24 cellular contexts compared by ENCODE assay signal in the genomic region with DNA sequence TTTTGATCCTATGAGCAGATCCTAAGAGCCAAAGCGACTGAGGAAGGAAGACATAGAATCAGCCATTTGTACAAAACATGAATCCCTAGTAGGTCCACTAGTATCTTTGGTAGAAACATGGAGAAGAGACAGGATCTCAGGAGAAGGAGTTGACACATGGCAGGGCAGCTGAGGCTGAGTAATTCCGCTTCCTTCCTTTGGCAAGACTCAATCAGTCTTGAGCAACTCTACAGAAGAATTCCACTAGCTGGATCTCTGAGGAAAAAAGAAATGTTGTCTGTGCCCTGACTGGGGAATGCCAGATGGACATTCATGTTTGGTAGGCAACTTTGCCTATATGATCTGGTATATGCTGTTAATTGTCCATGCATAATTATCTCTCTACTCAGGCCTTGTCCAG. TPM values are rescaled to one million over a fixed set of nuclear protein-coding genes. Genes with fewer than 3 reads are reported as not detected.
"Had no signal": no experiment of that assay in that cellular context is flagged by ENCODE, and none has a peak within 500 bp of the region (broad histone marks: within the 10 kb centered on the region; RNA-seq: fewer than 3 reads in every experiment).

No MANE protein-coding gene starts in this region.

- H3K27ac ChIP-seq: cardiac muscle cell had no signal

- H3K36me3 ChIP-seq: cardiac muscle cell had no signal

- H3K4me3 Mint-ChIP-seq: activated CD4-positive, alpha-beta T cell treated with anti-CD3 and anti-CD28 coated beads, Interleukin-2, amount 10 ng/mL, durations not matched to agents 24 days and 14 days; activated CD8-positive, alpha-beta memory T cell treated with anti-CD3 and anti-CD28 coated beads, Interleukin-2, amount 10 ng/mL, durations not matched to agents 7 days and 5 days; activated naive CD8-positive, alpha-beta T cell; activated T-cell treated with anti-CD3 and anti-CD28 coated beads, Interleukin-2, amount 50 U/mL, for 24 hours; activated T-helper 1 cell treated with anti-CD3 and anti-CD28 coated beads, Interleukin-12 subunit alpha, Interleukin-12 subunit beta, Interleukin-2, Interleukin-4 antibody, amounts not matched to agents 30 ng/mL and 10 ng/mL and 1 ng/mL, durations not matched to agents 14 hours and 24 hours and 36 hours; brain; T-helper 17 cell; WTC11 had no signal

- DNase-seq: activated CD4-positive, alpha-beta T cell treated with anti-CD3 and anti-CD28 coated beads, Interleukin-2, amount 10 ng/mL, durations not matched to agents 24 days and 14 days; activated CD4-positive, alpha-beta T cell treated with anti-CD3 and anti-CD28 coated beads, Interleukin-2, amount 50 U/mL, for 48 hours; activated CD4-positive, CD25-positive, alpha-beta regulatory T cell treated with anti-CD3 and anti-CD28 coated beads, Interleukin-2, amount 50 U/mL, for 72 hours; activated CD8-positive, alpha-beta memory T cell treated with anti-CD3 and anti-CD28 coated beads, Interleukin-2, amount 10 ng/mL, durations not matched to agents 7 days and 5 days; activated effector memory CD4-positive, alpha-beta T cell treated with Interleukin-2 at 50 U/mL for 16 hours; activated naive CD4-positive, alpha-beta T cell; activated T-cell treated with anti-CD3 and anti-CD28 coated beads, Interleukin-2, amount 50 U/mL, for 24 hours; amygdala; NCI-H1105 treated with DMSO at 0.1 percent for 48 hours; NCI-H1436 treated with DMSO at 0.1 percent for 48 hours; NCI-H187; NCI-H2081; NCI-H510A treated with DMSO at 0.1 percent for 48 hours; NCI-H69; SIG-M5; T-helper 17 cell; T-helper 9 cell had no signal

- H3K4me3 ChIP-seq: cardiac muscle cell had no signal

- H3K36me3 Mint-ChIP-seq: activated CD8-positive, alpha-beta memory T cell treated with anti-CD3 and anti-CD28 coated beads, Interleukin-2, amount 10 ng/mL, durations not matched to agents 7 days and 5 days; activated naive CD8-positive, alpha-beta T cell; brain; WTC11 had no signal

- H3K27ac Mint-ChIP-seq: activated CD4-positive, alpha-beta T cell treated with anti-CD3 and anti-CD28 coated beads, Interleukin-2, amount 10 ng/mL, durations not matched to agents 24 days and 14 days; activated CD8-positive, alpha-beta memory T cell treated with anti-CD3 and anti-CD28 coated beads, Interleukin-2, amount 10 ng/mL, durations not matched to agents 7 days and 5 days; activated naive CD8-positive, alpha-beta T cell; activated T-cell treated with anti-CD3 and anti-CD28 coated beads, Interleukin-2, amount 50 U/mL, for 24 hours; activated T-helper 1 cell treated with anti-CD3 and anti-CD28 coated beads, Interleukin-12 subunit alpha, Interleukin-12 subunit beta, Interleukin-2, Interleukin-4 antibody, amounts not matched to agents 30 ng/mL and 10 ng/mL and 1 ng/mL, durations not matched to agents 14 hours and 24 hours and 36 hours; brain; T-helper 17 cell; WTC11 had no signal

- H3K27me3 ChIP-seq: cardiac muscle cell had no signal

- H3K4me1 Mint-ChIP-seq: activated CD4-positive, alpha-beta T cell treated with anti-CD3 and anti-CD28 coated beads, Interleukin-2, amount 10 ng/mL, durations not matched to agents 24 days and 14 days; activated CD8-positive, alpha-beta memory T cell treated with anti-CD3 and anti-CD28 coated beads, Interleukin-2, amount 10 ng/mL, durations not matched to agents 7 days and 5 days; brain; T-helper 17 cell had no signal

- ATAC-seq: activated CD8-positive, alpha-beta memory T cell treated with anti-CD3 and anti-CD28 coated beads, Interleukin-2, amount 10 ng/mL, durations not matched to agents 7 days and 5 days; T-helper 17 cell; WTC11 had no signal

- H3K27me3 Mint-ChIP-seq: activated CD4-positive, alpha-beta T cell treated with anti-CD3 and anti-CD28 coated beads, Interleukin-2, amount 10 ng/mL, durations not matched to agents 24 days and 14 days; activated CD8-positive, alpha-beta memory T cell treated with anti-CD3 and anti-CD28 coated beads, Interleukin-2, amount 10 ng/mL, durations not matched to agents 7 days and 5 days; activated naive CD8-positive, alpha-beta T cell; activated T-cell treated with anti-CD3 and anti-CD28 coated beads, Interleukin-2, amount 50 U/mL, for 24 hours; T-helper 17 cell had no signal

- H3K9me3 Mint-ChIP-seq: activated T-cell treated with anti-CD3 and anti-CD28 coated beads, Interleukin-2, amount 50 U/mL, for 24 hours; activated T-helper 1 cell treated with anti-CD3 and anti-CD28 coated beads, Interleukin-12 subunit alpha, Interleukin-12 subunit beta, Interleukin-2, Interleukin-4 antibody, amounts not matched to agents 30 ng/mL and 10 ng/mL and 1 ng/mL, durations not matched to agents 14 hours and 24 hours and 36 hours; brain; WTC11 had no signal

- FAIRE-seq: astrocyte had no signal

RNA-seq across cellular contexts. Expression of a gene that starts 35.3 kb away (rescaled TPM):
- total RNA-seq: RPMI7951 had no signal
